In the genomic region with DNA sequence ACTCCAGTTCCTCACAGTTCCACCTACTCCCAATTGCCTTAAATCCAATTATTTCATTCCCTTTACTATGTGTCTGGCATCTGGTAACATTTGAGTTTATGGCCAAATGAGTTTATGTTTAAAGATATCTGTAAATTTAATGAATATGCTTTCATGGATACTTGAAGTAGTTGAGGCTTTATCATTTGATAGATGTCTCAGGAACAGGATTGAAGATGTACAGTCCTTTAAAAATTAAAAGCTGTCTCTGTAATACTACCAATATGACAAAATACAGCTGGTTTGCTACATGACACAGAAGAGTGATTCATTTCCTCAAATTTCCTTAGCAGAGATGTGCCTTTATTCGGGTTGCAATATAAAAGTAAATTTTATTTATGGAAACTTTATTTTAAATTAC, we compare ENCODE assay signal across 20 cellular contexts.
"Had no signal": no experiment of that assay in that cellular context is flagged by ENCODE, and none has a peak within 500 bp of the region (broad histone marks: within the 10 kb centered on the region; RNA-seq: fewer than 3 reads in every experiment).

No MANE protein-coding gene starts in this region.

- H3K36me3 ChIP-seq: esophagus muscularis mucosa, gastrocnemius medialis, heart right ventricle, left lung, lower lobe of right lung had no signal

- DNase-seq: dermis blood vessel endothelial cell; dorsolateral prefrontal cortex; effector CD4-positive, alpha-beta T cell; effector memory CD4-positive, alpha-beta T cell; foreskin fibroblast; foreskin melanocyte; gastrocnemius medialis; glutamatergic neuron; head of caudate nucleus; heart right ventricle; hippocampal formation; left cardiac atrium; left lung; left ventricle myocardium superior; lower lobe of right lung; mesenchymal stem cell; mucosa of descending colon; naive B cell; naive thymus-derived CD8-positive, alpha-beta T cell had no signal

- H3K4me3 ChIP-seq: dorsolateral prefrontal cortex, esophagus muscularis mucosa, gastrocnemius medialis, heart right ventricle, left lung, lower lobe of right lung, mucosa of descending colon had no signal

- H3K4me1 ChIP-seq: esophagus muscularis mucosa, gastrocnemius medialis, heart right ventricle, left lung, lower lobe of right lung had no signal

- H3K9me3 ChIP-seq: esophagus muscularis mucosa, gastrocnemius medialis, heart right ventricle, left lung, lower lobe of right lung, mucosa of descending colon had no signal

- H3K27me3 ChIP-seq: dorsolateral prefrontal cortex, esophagus muscularis mucosa, gastrocnemius medialis, heart right ventricle, left lung had no signal

- ATAC-seq: gastrocnemius medialis; heart right ventricle; left cardiac atrium; left lung; left ventricle myocardium superior; lower lobe of right lung; mucosa of descending colon; naive thymus-derived CD8-positive, alpha-beta T cell had no signal

- H3K27ac ChIP-seq: dorsolateral prefrontal cortex, esophagus muscularis mucosa, gastrocnemius medialis, heart right ventricle, left lung, lower lobe of right lung had no signal
